Comparison of ENCODE assay signal across 29 cellular contexts in the genomic region with DNA sequence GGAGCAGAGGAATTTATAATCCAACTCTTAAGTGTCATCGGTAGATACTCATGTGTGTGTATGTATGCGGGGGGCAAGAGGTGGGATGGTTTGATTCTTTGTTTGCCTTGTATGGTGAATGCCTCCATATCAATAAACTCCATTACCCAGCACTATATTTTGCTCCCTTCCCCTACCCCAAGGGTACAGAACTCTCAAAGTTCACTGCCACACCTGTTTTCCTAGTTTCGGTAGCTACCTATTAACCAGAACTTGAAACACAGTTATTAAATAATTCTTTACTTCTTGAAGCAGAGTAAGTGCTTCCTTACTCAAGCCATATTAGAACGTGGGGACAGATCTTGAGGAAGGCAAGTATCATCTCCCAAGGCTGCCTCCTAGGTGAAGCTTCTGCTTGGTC.
"Had no signal": no experiment of that assay in that cellular context is flagged by ENCODE, and none has a peak within 500 bp of the region (broad histone marks: within the 10 kb centered on the region; RNA-seq: fewer than 3 reads in every experiment).

No MANE protein-coding gene starts in this region.

- H3K4me1 ChIP-seq: colonic mucosa, esophagus muscularis mucosa, foreskin keratinocyte, gastroesophageal sphincter, heart left ventricle, stomach, thyroid gland had no signal

- ATAC-seq: foreskin keratinocyte; gastroesophageal sphincter; heart left ventricle; natural killer cell; right lobe of liver; stimulated activated effector memory CD8-positive, alpha-beta T cell treated with anti-CD3 and anti-CD28 coated beads, Interleukin-12 subunit alpha, Interleukin-12 subunit beta, amount 100 ng/mL, for 72 hours had no signal

- H3K27ac ChIP-seq: colonic mucosa, esophagus muscularis mucosa, foreskin keratinocyte, gastroesophageal sphincter, heart left ventricle, ovary, right lobe of liver, stomach, thyroid gland had no signal

- H3K4me3 ChIP-seq: colonic mucosa, esophagus muscularis mucosa, gastroesophageal sphincter, heart left ventricle, lung, ovary, right lobe of liver, smooth muscle cell, stomach, thyroid gland had no signal

- H3K27me3 Mint-ChIP-seq: central memory CD8-positive, alpha-beta T cell; dendritic cell treated with granulocyte-macrophage colony-stimulating factor and Interleukin-4, amounts not matched to agents 40 ng/mL and 50 ng/mL, for 4 days; type B pancreatic cell had no signal

- H3K4me3 Mint-ChIP-seq: central memory CD8-positive, alpha-beta T cell; dendritic cell treated with granulocyte-macrophage colony-stimulating factor and Interleukin-4, amounts not matched to agents 40 ng/mL and 50 ng/mL, for 4 days; endodermal cell; immature natural killer cell; mesothelial cell of epicardium; natural killer cell; stimulated activated effector memory CD8-positive, alpha-beta T cell treated with anti-CD3 and anti-CD28 coated beads, Interleukin-12 subunit alpha, Interleukin-12 subunit beta, amount 100 ng/mL, for 72 hours; type B pancreatic cell had no signal

- DNase-seq: colonic mucosa; effector CD8-positive, alpha-beta T cell; endodermal cell; foreskin keratinocyte; heart left ventricle; hippocampal formation; immature natural killer cell; islet precursor cell; kidney glomerular epithelial cell; mesenchymal stem cell; natural killer cell; occipital lobe; ovary; right lobe of liver; stimulated activated CD4-positive, alpha-beta T cell treated with anti-CD3 and anti-CD28 coated beads, Interleukin-12 subunit alpha, Interleukin-12 subunit beta, amount 100 ng/mL, for 4 hours; stimulated activated CD4-positive, alpha-beta T cell treated with anti-CD3 and anti-CD28 coated beads, Interleukin-1b, Interleukin-23, amount 100 ng/mL, for 48 hours; stimulated activated CD4-positive, alpha-beta T cell treated with anti-CD3 and anti-CD28 coated beads, Interleukin-4, amount 100 ng/mL, for 1 hour; stimulated activated naive CD4-positive, alpha-beta T cell treated with Interleukin-2 at 50 U/mL for 16 hours; stomach; thyroid gland had no signal

- H3K27me3 ChIP-seq: colonic mucosa, esophagus muscularis mucosa, foreskin keratinocyte, gastroesophageal sphincter, ovary, right lobe of liver, stomach, thyroid gland had no signal

- H3K36me3 Mint-ChIP-seq: immature natural killer cell; mesothelial cell of epicardium; natural killer cell; stimulated activated effector memory CD8-positive, alpha-beta T cell treated with anti-CD3 and anti-CD28 coated beads, Interleukin-12 subunit alpha, Interleukin-12 subunit beta, amount 100 ng/mL, for 72 hours; type B pancreatic cell had no signal

- H3K4me1 Mint-ChIP-seq: endodermal cell had no signal

- H3K4me2 ChIP-seq: smooth muscle cell had no signal

- H3K9me3 ChIP-seq: colonic mucosa, esophagus muscularis mucosa, gastroesophageal sphincter, heart left ventricle, ovary, right lobe of liver, stomach, thyroid gland had no signal

- H3K27ac Mint-ChIP-seq: dendritic cell treated with granulocyte-macrophage colony-stimulating factor and Interleukin-4, amounts not matched to agents 40 ng/mL and 50 ng/mL, for 4 days; endodermal cell; mesothelial cell of epicardium; natural killer cell; stimulated activated effector memory CD8-positive, alpha-beta T cell treated with anti-CD3 and anti-CD28 coated beads, Interleukin-12 subunit alpha, Interleukin-12 subunit beta, amount 100 ng/mL, for 72 hours; type B pancreatic cell had no signal

- H3K36me3 ChIP-seq: colonic mucosa, esophagus muscularis mucosa, gastroesophageal sphincter, heart left ventricle, ovary, right lobe of liver, stomach, thyroid gland had no signal

- H3K9me3 Mint-ChIP-seq: central memory CD8-positive, alpha-beta T cell; dendritic cell treated with granulocyte-macrophage colony-stimulating factor and Interleukin-4, amounts not matched to agents 40 ng/mL and 50 ng/mL, for 4 days; endodermal cell; mesothelial cell of epicardium; stimulated activated effector memory CD8-positive, alpha-beta T cell treated with anti-CD3 and anti-CD28 coated beads, Interleukin-12 subunit alpha, Interleukin-12 subunit beta, amount 100 ng/mL, for 72 hours; type B pancreatic cell had no signal
